Comparison of ENCODE assay signal across 17 cellular contexts in the genomic region with DNA sequence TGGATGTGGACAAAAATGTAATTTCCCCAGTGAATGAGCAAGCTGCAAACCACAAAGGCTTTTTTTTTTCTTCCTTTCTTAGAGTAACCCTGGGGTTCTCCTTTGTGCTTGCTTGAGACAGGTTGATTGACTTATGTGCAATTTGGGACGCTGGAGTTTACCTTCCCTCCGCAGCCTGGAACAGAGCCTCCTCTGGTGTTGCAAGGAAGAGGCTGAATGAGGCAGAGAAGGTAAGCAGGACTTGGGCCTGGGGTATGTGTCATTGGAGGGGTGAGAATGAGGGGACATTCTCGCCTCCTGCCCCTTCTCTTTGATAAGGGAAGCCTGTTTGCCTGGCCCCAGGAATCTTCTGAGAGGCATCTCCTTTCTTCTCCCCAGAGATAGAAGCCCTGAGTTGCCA. TPM values are rescaled to one million over a fixed set of nuclear protein-coding genes. Genes with fewer than 3 reads are reported as not detected.
DNase-seq lines count a peak whose midpoint lies in the region; ATAC-seq, FAIRE-seq and TF ChIP-seq lines count a peak whose summit lies in the region.
"Had no signal": no experiment of that assay in that cellular context is flagged by ENCODE, and none has a peak within 500 bp of the region (broad histone marks: within the 10 kb centered on the region; RNA-seq: fewer than 3 reads in every experiment).

No MANE protein-coding gene starts in this region.

- no peaks in the 10 kb centered on the region for H3K79me1 ChIP-seq in H1 (ENCODE audit: low read depth, low read length)

- 0 out of 2 replicates have a peak overlapping the region, but pooled peaks have one; percentile 9 for H2BK15ac ChIP-seq in H1 (ENCODE audit: low read length)

- POLR2A ChIA-PET in H1 (lab: Charles Lee; ENCODE audit: partially characterized antibody) = no interaction called here

- no peaks in the 10 kb centered on the region for H3K9me2 ChIP-seq in neural cell (ENCODE audit: insufficient read depth, low read length)

- H3K27me3 ChIP-seq in H1 (replicated peaks in 1 of 4; ENCODE audit: control insufficient read depth in 3 of 4, extremely low read depth in 1 of 4, insufficient read depth in 3 of 4, low read length in 3 of 4) (no peaks in the 10 kb centered on the region), neural cell (ENCODE audit: insufficient read depth, low read depth, low read length) (no peaks in the 10 kb centered on the region)

- TF ChIP-seq RAD21 in H1 (IDR thresholded peaks at IDR 0.05 in 1 of 2, conservative IDR thresholded peaks at IDR 0.05 in 1 of 2; ENCODE audit: low read depth in 2 of 2, low read length in 2 of 2) (no peak; a peak in 1 of 4 replicates), neural cell (conservative IDR thresholded peaks at IDR 0.05) (peak; percentile 13)

- WGBS in H1 (ENCODE audit: extremely low coverage in 1 of 2, insufficient coverage in 1 of 2, insufficient read length in 1 of 2, insufficient replicate concordance in 2 of 2, low coverage in 1 of 2, low lambda C conversion rate in 2 of 2, missing lambda C conversion rate in 1 of 2), 2 experiments = 39% methylated on average over 3 of the region's 3 CpGs; no CpG with 5 or more reads in 1 of the 2 experiments

- CTCF ChIA-PET in H1 (lab: Charles Lee; ENCODE audit: partially characterized antibody) = interaction anchor here (1.0 to 1.9 kb wide), 3 partner anchors 21 to 93 kb away, joined by 3 to 9 read pairs (median 3); no protein-coding TSS in a partner anchor

- H3K4me2 ChIP-seq in H1 (ENCODE audit: insufficient read depth in 1 of 2, low read depth in 2 of 2, low read length in 2 of 2) (no peak overlapping the region), neural cell (ENCODE audit: low read length) (no peak overlapping the region)

- no peak overlapping the region for H4K5ac ChIP-seq in H1 (ENCODE audit: insufficient read length, low read depth, low read length)

- H3K27ac ChIP-seq in H1 (ENCODE audit: low read depth, low read length) = no peak overlapping the region
- H3K27ac ChIP-seq in neural cell (ENCODE audit: low read length) = no peak overlapping the region

- H3K9me3 ChIP-seq in H1 (ENCODE audit: insufficient read depth in 2 of 2, low read depth in 1 of 2, low read length in 1 of 2) (no peaks in the 10 kb centered on the region), neural cell (ENCODE audit: low read length) (no peaks in the 10 kb centered on the region)

- ATAC-seq in activated T-helper 17 cell treated with anti-CD3 and anti-CD28 coated beads, Interleukin-2, amount 50 U/mL, for 72 hours (replicated peaks) = no peak
- ATAC-seq in HG02588 (IDR thresholded peaks at IDR 0.05; ENCODE audit: unreplicated experiment) = no peak

- no peak for FAIRE-seq in H1 (lab: Jason Lieb, UNC)
- FAIRE-seq: A204.1, HTR-8/SVneo had no signal

- peaks cover 15% of the 10 kb centered on the region for H3K27me3 Mint-ChIP-seq in activated T-helper 17 cell treated with anti-CD3 and anti-CD28 coated beads, Interleukin-2, amount 50 U/mL, for 72 hours

- no peak overlapping the region for H3K23ac ChIP-seq in H1 (ENCODE audit: insufficient read length)

- no peak overlapping the region for H3K27ac Mint-ChIP-seq in activated T-helper 17 cell treated with anti-CD3 and anti-CD28 coated beads, Interleukin-2, amount 50 U/mL, for 72 hours

- no peak overlapping the region for H4K91ac ChIP-seq in H1 (replicated peaks; ENCODE audit: insufficient read length, low read length)

- no peak overlapping the region for H3K4me3 Mint-ChIP-seq in activated T-helper 17 cell treated with anti-CD3 and anti-CD28 coated beads, Interleukin-2, amount 50 U/mL, for 72 hours
- H3K4me3 Mint-ChIP-seq: CD8-positive, alpha-beta memory T cell had no signal

- peak overlapping the region; percentile 19; the same call in 1 of the 2 replicates for H2BK12ac ChIP-seq in H1 (ENCODE audit: low read depth, low read length)

- H3K4me3 ChIP-seq in H1 (ENCODE audit: extremely low read depth in 1 of 4, insufficient read depth in 2 of 4, low read depth in 3 of 4, low read length in 4 of 4) (no peak overlapping the region), neural cell (ENCODE audit: low read length) (no peak overlapping the region)

- no peak overlapping the region for H3K9ac ChIP-seq in H1 (replicated peaks in 1 of 4; ENCODE audit: extremely low read depth in 1 of 4, low read depth in 3 of 4, low read length in 3 of 4)
- no peak overlapping the region for H3K9ac ChIP-seq in neural cell (ENCODE audit: low read length)

- no peak overlapping the region for H2BK5ac ChIP-seq in H1 (ENCODE audit: low read depth, low read length)

- H3K36me3 ChIP-seq in H1 (ENCODE audit: control insufficient read depth in 2 of 4, insufficient read depth in 4 of 4, low read length in 3 of 4) (no peaks in the 10 kb centered on the region), neural cell (ENCODE audit: insufficient read depth, low read length) (no peaks in the 10 kb centered on the region)

- H3K23me2 ChIP-seq in H1 (ENCODE audit: low read depth, low read length) = no peaks in the 10 kb centered on the region

- H3K79me2 ChIP-seq in H1 (ENCODE audit: control insufficient read depth in 1 of 2, insufficient read depth in 2 of 2, low read length in 2 of 2) (no peaks in the 10 kb centered on the region), neural cell (replicated peaks; ENCODE audit: insufficient read depth, low read length) (no peaks in the 10 kb centered on the region)

- no peak overlapping the region for H3K18ac ChIP-seq in H1 (ENCODE audit: extremely low read depth, low read length)

- TF ChIP-seq EP300 in H1 (IDR thresholded peaks at IDR 0.05; ENCODE audit: borderline replicate concordance in 1 of 2, low read depth in 2 of 2, low read length in 2 of 2) (no peak), neural cell (conservative IDR thresholded peaks at IDR 0.05; ENCODE audit: poor library complexity, severe bottlenecking) (no peak)

- no peak overlapping the region for H3K4ac ChIP-seq in H1 (replicated peaks; ENCODE audit: insufficient read length, low read depth, low read length)

- DNase-seq in NCI-H82 (lab: John Stamatoyannopoulos, UW) = peak; percentile 45
- no peak for DNase-seq in NCI-H82 treated with DMSO at 0.1 percent for 48 hours (lab: John Stamatoyannopoulos, UW; ENCODE audit: unreplicated experiment)
- peak; percentile 54 for DNase-seq in NCI-H69 (lab: John Stamatoyannopoulos, UW)
- no peak for DNase-seq in H1 (ENCODE audit: low read depth in 1 of 2, low spot score in 2 of 2)
- DNase-seq in OCI-M1 (lab: John Stamatoyannopoulos, UW) = no peak
- DNase-seq: CD8-positive, alpha-beta memory T cell; DMS79; HCEC 1CT; NCI-H1105 treated with DMSO at 0.1 percent for 48 hours; NCI-H1694 treated with DMSO at 0.1 percent for 48 hours; NCI-H510A; NCI-H774 had no signal

- H3F3A ChIP-seq in neural cell (ENCODE audit: insufficient read depth, low read length, poor library complexity, severe bottlenecking) = no peaks in the 10 kb centered on the region

- H2AK5ac ChIP-seq in H1 (ENCODE audit: low read depth, low read length) = no peak overlapping the region

- H3K14ac ChIP-seq in H1 (ENCODE audit: insufficient read length) = no peak overlapping the region

- no peaks in the 10 kb centered on the region for H3K36me3 Mint-ChIP-seq in activated T-helper 17 cell treated with anti-CD3 and anti-CD28 coated beads, Interleukin-2, amount 50 U/mL, for 72 hours (ENCODE audit: low read depth)
- H3K36me3 Mint-ChIP-seq: CD8-positive, alpha-beta memory T cell had no signal

- no peak overlapping the region for H2AFZ ChIP-seq in H1 (ENCODE audit: low read length)
- no peak overlapping the region for H2AFZ ChIP-seq in neural cell (ENCODE audit: low read depth, low read length)

- no peak overlapping the region for H2BK120ac ChIP-seq in H1 (replicated peaks; ENCODE audit: low read depth, low read length)

- TF ChIP-seq POLR2A in H1 (IDR thresholded peaks at IDR 0.05; ENCODE audit: control extremely low read depth in 1 of 2, low read depth in 2 of 2, low read length in 2 of 2) = no peak

- TF ChIP-seq CTCF in H1 (IDR thresholded peaks at IDR 0.05; ENCODE audit: control extremely low read depth in 1 of 3, insufficient read depth in 1 of 3, low read depth in 1 of 3, low read length in 3 of 3) (peak in 1 of 3 experiments; percentile 23; a peak in 1 of 4 replicates), neural cell (IDR thresholded peaks at IDR 0.05; ENCODE audit: poor library complexity, severe bottlenecking) (no peak)

- no peaks in the 10 kb centered on the region for H3K4me1 Mint-ChIP-seq in activated T-helper 17 cell treated with anti-CD3 and anti-CD28 coated beads, Interleukin-2, amount 50 U/mL, for 72 hours

- no peaks in the 10 kb centered on the region for H4K20me1 ChIP-seq in H1 (replicated peaks in 1 of 2; ENCODE audit: control insufficient read depth in 1 of 2, insufficient read depth in 2 of 2, low read length in 2 of 2)
- H4K20me1 ChIP-seq in neural cell (ENCODE audit: insufficient read depth) = peaks cover 1% of the 10 kb centered on the region

- no peak overlapping the region for H4K8ac ChIP-seq in H1 (ENCODE audit: extremely low read depth, insufficient read depth, low read length)

- no peak overlapping the region for H2BK20ac ChIP-seq in H1 (ENCODE audit: low read length)

- H3K4me1 ChIP-seq in H1 (replicated peaks in 1 of 4; ENCODE audit: control insufficient read depth in 3 of 4, insufficient read depth in 4 of 4, low read length in 3 of 4) = peaks cover 16 to 28% (median 23%) of the 10 kb centered on the region in 4 experiments

- no peak overlapping the region for H3K56ac ChIP-seq in H1 (replicated peaks; ENCODE audit: insufficient read length, low read depth, low read length)

- H3K9me3 Mint-ChIP-seq in activated T-helper 17 cell treated with anti-CD3 and anti-CD28 coated beads, Interleukin-2, amount 50 U/mL, for 72 hours = no peaks in the 10 kb centered on the region
- H3K9me3 Mint-ChIP-seq: CD8-positive, alpha-beta memory T cell had no signal

TF ChIP-seq in H1, 55 proteins besides CTCF, POLR2A, EP300 and RAD21 (continues in another document):
- no peak for TF ChIP-seq BACH1 (IDR thresholded peaks at IDR 0.05; ENCODE audit: low read length)
- TF ChIP-seq TCF12 (IDR thresholded peaks at IDR 0.05; ENCODE audit: low read depth, low read length) = no peak

TF ChIP-seq in neural cell, 6 proteins besides CTCF, POLR2A, EP300 and RAD21 (continues in another document):
- no peak for TF ChIP-seq SMC3 (conservative IDR thresholded peaks at IDR 0.05; ENCODE audit: poor library complexity)

RNA-seq across cellular contexts. Expression of a gene that starts 49.8 kb away (rescaled TPM):
- 10.4 and 15.2 TPM in 2 replicates for total RNA-seq in H1 (2021; fragmentation: NEBNext Ultra II Directional; extraction: Animal tissue kit (Norgen Biotek cat#: 25700))
- polyA plus RNA-seq in H1 (2011; rRNA removed) (5.0 and 6.9 TPM in 2 replicates), neural cell (23.9 and 34.1 TPM in 2 replicates)
- 5.6 TPM for polyA plus RNA-seq in H1 (2011; cell fraction: cytosol; rRNA removed)
- 16.2 TPM for polyA plus RNA-seq in H1 (2011; cell fraction: nucleus; rRNA removed)
- polyA plus RNA-seq in H1 (2012, experiment 1 of 2) = 5.0 to 6.4 TPM (median 6.1 TPM) in 4 replicates
- polyA plus RNA-seq in H1 (2012, experiment 2 of 2) = 3.0 TPM
- polyA plus RNA-seq in H1 (2013, experiment 1 of 2) = 12.9 TPM
- polyA plus RNA-seq in H1 (2013, experiment 2 of 2) = 12.7 TPM
- 9.3 and 10.2 TPM in 2 replicates for polyA minus RNA-seq in H1 (2011; rRNA and poly(A)+ RNA removed)
- 4.8 TPM for polyA minus RNA-seq in H1 (2011; cell fraction: cytosol; rRNA and poly(A)+ RNA removed)
- 14.8 TPM for polyA minus RNA-seq in H1 (2011; cell fraction: nucleus; rRNA and poly(A)+ RNA removed)
- 99.3 and 114 TPM in 2 replicates for polyA minus RNA-seq in neural cell
- total RNA-seq in activated T-helper 17 cell treated with anti-CD3 and anti-CD28 coated beads, Interleukin-2, amount 50 U/mL, for 72 hours = under 1 TPM; 0.21 to 0.65 TPM
- polyA plus RNA-seq: CD8-positive, alpha-beta memory T cell had no signal

Comparison
In these comparisons a context has a peak if more than half of its experiments do, and no peak if none do; other contexts are left out.
1. DNase-seq: peak in NCI-H82 (single experiment) and NCI-H69 (single experiment); none in NCI-H82 treated with DMSO at 0.1 percent for 48 hours (single experiment), H1 (0 of 2) and OCI-M1 (single experiment).